ENCODE assay signal across 15 cellular contexts in genomic region chr4:188423039-188423438, GRCh38.
"Had no signal": no experiment of that assay in that cellular context is flagged by ENCODE, and none has a peak within 500 bp of the region (broad histone marks: within the 10 kb centered on the region; RNA-seq: fewer than 3 reads in every experiment).

No MANE protein-coding gene starts in this region.

- DNase-seq: activated CD4-positive, CD25-positive, alpha-beta regulatory T cell treated with anti-CD3 and anti-CD28 coated beads, Interleukin-2, amount 50 U/mL, for 72 hours; activated naive CD4-positive, alpha-beta T cell; activated naive CD8-positive, alpha-beta T cell treated with anti-CD3 and anti-CD28 coated beads, Interleukin-2, amount 10 ng/mL, durations not matched to agents 7 days and 5 days; activated T-cell treated with anti-CD3 and anti-CD28 coated beads for 4 hours; anterior cingulate cortex; brain microvascular endothelial cell; glutamatergic neuron; left colon; midbrain; retina; T-helper 1 cell; T1000; upper lobe of right lung had no signal

- H3K4me3 ChIP-seq: thoracic aorta, upper lobe of right lung had no signal

- H3K4me3 Mint-ChIP-seq: activated naive CD8-positive, alpha-beta T cell treated with anti-CD3 and anti-CD28 coated beads, Interleukin-2, amount 10 ng/mL, durations not matched to agents 7 days and 5 days; stimulated activated effector memory CD8-positive, alpha-beta T cell treated with anti-CD3 and anti-CD28 coated beads, Interleukin-12 subunit alpha, Interleukin-12 subunit beta, amount 100 ng/mL, for 72 hours had no signal

- H3K27me3 Mint-ChIP-seq: activated naive CD8-positive, alpha-beta T cell treated with anti-CD3 and anti-CD28 coated beads, Interleukin-2, amount 10 ng/mL, durations not matched to agents 7 days and 5 days had no signal

- H3K36me3 ChIP-seq: brain microvascular endothelial cell, thoracic aorta, upper lobe of right lung had no signal

- H3K27me3 ChIP-seq: brain microvascular endothelial cell, upper lobe of right lung had no signal

- H3K36me3 Mint-ChIP-seq: activated naive CD8-positive, alpha-beta T cell treated with anti-CD3 and anti-CD28 coated beads, Interleukin-2, amount 10 ng/mL, durations not matched to agents 7 days and 5 days; stimulated activated effector memory CD8-positive, alpha-beta T cell treated with anti-CD3 and anti-CD28 coated beads, Interleukin-12 subunit alpha, Interleukin-12 subunit beta, amount 100 ng/mL, for 72 hours had no signal

- ATAC-seq: left colon; stimulated activated effector memory CD8-positive, alpha-beta T cell treated with anti-CD3 and anti-CD28 coated beads, Interleukin-12 subunit alpha, Interleukin-12 subunit beta, amount 100 ng/mL, for 72 hours; upper lobe of right lung had no signal

- H3K4me1 Mint-ChIP-seq: activated naive CD8-positive, alpha-beta T cell treated with anti-CD3 and anti-CD28 coated beads, Interleukin-2, amount 10 ng/mL, durations not matched to agents 7 days and 5 days; stimulated activated effector memory CD8-positive, alpha-beta T cell treated with anti-CD3 and anti-CD28 coated beads, Interleukin-12 subunit alpha, Interleukin-12 subunit beta, amount 100 ng/mL, for 72 hours had no signal

- H3K27ac Mint-ChIP-seq: activated naive CD8-positive, alpha-beta T cell treated with anti-CD3 and anti-CD28 coated beads, Interleukin-2, amount 10 ng/mL, durations not matched to agents 7 days and 5 days; stimulated activated effector memory CD8-positive, alpha-beta T cell treated with anti-CD3 and anti-CD28 coated beads, Interleukin-12 subunit alpha, Interleukin-12 subunit beta, amount 100 ng/mL, for 72 hours had no signal
